In genomic region chr7:67857698-67858097, GRCh38 we compare ENCODE assay signal across 24 cellular contexts.
"Had no signal": no experiment of that assay in that cellular context is flagged by ENCODE, and none has a peak within 500 bp of the region (broad histone marks: within the 10 kb centered on the region; RNA-seq: fewer than 3 reads in every experiment).

No MANE protein-coding gene starts in this region.

- FAIRE-seq: endothelial cell of umbilical vein, kidney had no signal

- H3K4me1 Mint-ChIP-seq: activated B cell treated with CpG ODN at 0.5 μM for 24 hours; memory B cell; naive thymus-derived CD4-positive, alpha-beta T cell; stimulated activated naive B cell treated with anti-CD40 and anti-IgM and Interleukin-4, amounts not matched to agents 10 μg/mL and 1 μg/mL and 100 μg/mL, for 72 hours had no signal

- H3K4me3 ChIP-seq: breast epithelium, right atrium auricular region, smooth muscle cell, tibial nerve had no signal

- H3K9ac ChIP-seq: parathyroid adenoma had no signal

- H3K79me2 ChIP-seq: parathyroid adenoma had no signal

- H3K4me2 ChIP-seq: smooth muscle cell had no signal

- H3K27me3 Mint-ChIP-seq: activated B cell treated with CpG ODN at 0.5 μM for 24 hours; activated CD8-positive, alpha-beta T cell treated with anti-CD3 and anti-CD28 coated beads for 36 hours; memory B cell; naive thymus-derived CD4-positive, alpha-beta T cell; stimulated activated naive B cell treated with anti-CD40 and anti-IgM and Interleukin-4, amounts not matched to agents 10 μg/mL and 1 μg/mL and 100 μg/mL, for 72 hours had no signal

- H3K4me3 Mint-ChIP-seq: activated B cell treated with CpG ODN at 0.5 μM for 24 hours; activated CD8-positive, alpha-beta T cell treated with anti-CD3 and anti-CD28 coated beads for 36 hours; memory B cell; naive thymus-derived CD4-positive, alpha-beta T cell; stimulated activated naive B cell treated with anti-CD40 and anti-IgM and Interleukin-4, amounts not matched to agents 10 μg/mL and 1 μg/mL and 100 μg/mL, for 72 hours had no signal

- H3K27ac ChIP-seq: breast epithelium, parathyroid adenoma, right atrium auricular region, tibial nerve had no signal

- ATAC-seq: activated CD8-positive, alpha-beta T cell treated with anti-CD3 and anti-CD28 coated beads for 36 hours; activated naive CD4-positive, alpha-beta T cell treated with anti-CD3 and anti-CD28 coated beads, Interleukin-2, amount 50 U/mL, for 72 hours; left colon; naive thymus-derived CD4-positive, alpha-beta T cell; stimulated activated naive B cell treated with anti-CD40 and anti-IgM and Interleukin-4, amounts not matched to agents 10 μg/mL and 1 μg/mL and 100 μg/mL, for 72 hours had no signal

- H3K36me3 Mint-ChIP-seq: memory B cell had no signal

- H3K4me1 ChIP-seq: breast epithelium, parathyroid adenoma, right atrium auricular region, tibial nerve had no signal

- H3K36me3 ChIP-seq: breast epithelium, right atrium auricular region, tibial nerve had no signal

- H2AFZ ChIP-seq: parathyroid adenoma had no signal

- H3K27me3 ChIP-seq: breast epithelium, right atrium auricular region, tibial nerve had no signal

- H3K27ac Mint-ChIP-seq: activated B cell treated with CpG ODN at 0.5 μM for 24 hours; activated CD8-positive, alpha-beta T cell treated with anti-CD3 and anti-CD28 coated beads for 36 hours; activated naive CD4-positive, alpha-beta T cell treated with anti-CD3 and anti-CD28 coated beads, Interleukin-2, amount 50 U/mL, for 72 hours; memory B cell; naive thymus-derived CD4-positive, alpha-beta T cell; stimulated activated naive B cell treated with anti-CD40 and anti-IgM and Interleukin-4, amounts not matched to agents 10 μg/mL and 1 μg/mL and 100 μg/mL, for 72 hours had no signal

- DNase-seq: activated B cell treated with CpG ODN at 0.5 μM for 24 hours; activated CD4-positive, alpha-beta T cell treated with anti-CD3 and anti-CD28 coated beads, Interleukin-2, amount 50 U/mL, for 1 hour; activated CD8-positive, alpha-beta T cell treated with anti-CD3 and anti-CD28 coated beads for 36 hours; activated naive CD4-positive, alpha-beta T cell; activated T-cell treated with anti-CD3 and anti-CD28 coated beads, Interleukin-2, amount 50 U/mL, for 48 hours; central memory CD4-positive, alpha-beta T cell; head of caudate nucleus; hippocampal formation; kidney; left colon; midbrain; naive thymus-derived CD4-positive, alpha-beta T cell; stimulated activated CD4-positive, alpha-beta T cell treated with anti-CD3 and anti-CD28 coated beads, Interleukin-1b, Interleukin-23, amount 100 ng/mL, for 48 hours; stimulated activated CD4-positive, alpha-beta T cell treated with anti-CD3 and anti-CD28 coated beads, Interleukin-4, amount 100 ng/mL, for 4 hours; stimulated activated CD8-positive, alpha-beta memory T cell treated with anti-CD3 and anti-CD28 coated beads, Interleukin-4, amount 100 ng/mL, for 48 hours; stimulated activated naive B cell treated with anti-CD40 and anti-IgM and Interleukin-4, amounts not matched to agents 10 μg/mL and 1 μg/mL and 100 μg/mL, for 72 hours had no signal
